In the genomic region with DNA sequence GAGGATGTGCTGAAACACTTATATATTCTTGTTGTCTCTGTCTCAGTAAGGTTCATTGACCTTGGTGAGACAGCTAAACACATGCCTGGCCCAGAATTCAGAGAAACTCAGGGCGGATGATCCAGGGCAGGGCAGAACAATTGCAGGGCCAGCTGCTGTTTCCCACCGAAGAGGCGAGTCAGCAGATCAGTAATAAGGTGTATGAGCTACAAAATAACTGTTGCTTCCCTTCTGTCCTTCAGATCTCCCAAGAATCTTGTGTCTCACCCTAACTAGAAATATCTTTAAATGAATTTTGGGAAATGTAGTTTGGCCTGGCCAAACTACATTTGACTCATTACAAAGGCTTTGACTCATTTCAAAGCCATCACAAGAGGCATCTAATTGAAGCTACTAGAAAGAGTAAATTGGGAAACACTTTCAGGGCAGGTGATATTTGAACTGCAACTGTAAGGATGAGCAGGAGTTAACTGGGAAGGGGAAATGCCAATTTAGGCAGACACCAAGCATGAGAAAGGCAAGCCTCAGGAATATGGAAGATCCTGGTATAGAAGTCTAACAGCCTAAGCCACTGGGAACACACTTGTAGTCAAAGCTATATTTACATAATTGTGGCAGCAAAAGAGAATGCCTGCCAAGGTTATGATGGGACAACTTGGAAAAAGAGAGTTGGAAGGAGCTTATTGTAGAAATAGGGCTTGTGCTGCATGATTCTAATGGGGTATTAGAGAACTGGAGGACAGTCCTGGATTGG, we compare ENCODE assay signal across 20 cellular contexts. TPM values are rescaled to one million over a fixed set of nuclear protein-coding genes. Genes with fewer than 3 reads are reported as not detected.
"Had no signal": no experiment of that assay in that cellular context is flagged by ENCODE, and none has a peak within 500 bp of the region (broad histone marks: within the 10 kb centered on the region; RNA-seq: fewer than 3 reads in every experiment).

No MANE protein-coding gene starts in this region.

- H3K9me3 ChIP-seq: SK-N-SH had no signal

- H3K9ac ChIP-seq: SK-N-SH had no signal

- H3K4me3 ChIP-seq: MG63 had no signal

- H3K27me3 ChIP-seq: MG63 had no signal

- H3K4me2 ChIP-seq: SK-N-SH had no signal

- DNase-seq: KBM-7, MG63, NCI-H1092, NCI-H1105 treated with DMSO at 0.1 percent for 48 hours, NCI-H1417 treated with DMSO at 0.1 percent for 48 hours, NCI-H146, NCI-H1694 treated with DMSO at 0.1 percent for 48 hours, NCI-H2029, NCI-H2081 treated with DMSO at 0.1 percent for 48 hours, NCI-H2171, NCI-H226, NCI-H446, NCI-H510A, NCI-H524 treated with DMSO at 0.1 percent for 48 hours, NCI-H69, NCI-H774, RPMI8226, SHP77, SK-N-SH had no signal

- H3K36me3 ChIP-seq: MG63 had no signal

RNA-seq across cellular contexts. Expression of gene CELF2, which starts 24.5 kb away (rescaled TPM):
- total RNA-seq: HT-29 had no signal
